ENCODE assay signal across 1 cellular context in the genomic region with DNA sequence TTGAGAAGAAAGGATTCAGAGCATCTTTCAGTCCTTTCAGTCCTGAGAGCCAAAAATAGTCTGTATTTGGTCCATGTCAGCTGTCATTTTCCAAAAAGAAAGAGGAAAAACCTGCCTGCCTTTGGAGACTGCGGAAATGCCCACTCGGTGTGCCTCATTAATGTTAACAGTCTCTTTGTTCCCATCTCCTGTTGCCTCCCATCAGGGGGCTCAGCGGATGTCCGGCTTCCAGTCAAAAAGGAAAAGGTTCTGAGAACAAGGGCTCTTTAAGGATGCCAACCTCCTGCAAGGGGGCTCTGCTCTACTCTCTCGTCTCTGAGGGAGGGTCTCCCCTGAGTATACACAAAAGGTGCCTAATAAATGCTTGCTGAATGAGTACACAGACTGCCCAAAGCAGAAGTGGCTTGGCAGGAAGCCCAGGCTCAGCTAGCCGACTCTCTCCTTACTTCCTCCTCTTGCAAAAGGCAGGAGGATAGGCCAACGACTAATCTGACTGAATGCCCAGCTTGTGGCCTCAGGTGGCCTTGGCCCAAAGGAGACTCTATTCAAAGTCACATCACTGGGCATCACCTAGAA.
TF ChIP-seq lines count a peak whose summit lies in the region.

No MANE protein-coding gene starts in this region.

TF ChIP-seq in WTC11, 78 proteins besides CTCF, POLR2A, EP300 and RAD21 (continued from another document):
- TF ChIP-seq FOXK1 (CRISPR knock-in tag; IDR thresholded peaks at IDR 0.05) (peak; percentile 67), CREM (CRISPR knock-in tag; IDR thresholded peaks at IDR 0.05) (0 out of 2 replicates have a peak, but pooled peaks have one; percentile 48), ZBTB21 (CRISPR knock-in tag; IDR thresholded peaks at IDR 0.05; ENCODE audit: borderline replicate concordance) (no peak), CREB1 (CRISPR knock-in tag; IDR thresholded peaks at IDR 0.05) (0 out of 2 replicates have a peak, but pooled peaks have one; percentile 13), ETV6 (CRISPR knock-in tag; IDR thresholded peaks at IDR 0.05) (peak; percentile 98), ZNF317 (CRISPR knock-in tag; IDR thresholded peaks at IDR 0.05; ENCODE audit: borderline replicate concordance, low read depth) (peak; percentile 32; the same call in 1 of the 2 replicates), SMAD3 (CRISPR knock-in tag; IDR thresholded peaks at IDR 0.05; ENCODE audit: borderline replicate concordance) (no peak)
- TF ChIP-seq, protein P1, sequence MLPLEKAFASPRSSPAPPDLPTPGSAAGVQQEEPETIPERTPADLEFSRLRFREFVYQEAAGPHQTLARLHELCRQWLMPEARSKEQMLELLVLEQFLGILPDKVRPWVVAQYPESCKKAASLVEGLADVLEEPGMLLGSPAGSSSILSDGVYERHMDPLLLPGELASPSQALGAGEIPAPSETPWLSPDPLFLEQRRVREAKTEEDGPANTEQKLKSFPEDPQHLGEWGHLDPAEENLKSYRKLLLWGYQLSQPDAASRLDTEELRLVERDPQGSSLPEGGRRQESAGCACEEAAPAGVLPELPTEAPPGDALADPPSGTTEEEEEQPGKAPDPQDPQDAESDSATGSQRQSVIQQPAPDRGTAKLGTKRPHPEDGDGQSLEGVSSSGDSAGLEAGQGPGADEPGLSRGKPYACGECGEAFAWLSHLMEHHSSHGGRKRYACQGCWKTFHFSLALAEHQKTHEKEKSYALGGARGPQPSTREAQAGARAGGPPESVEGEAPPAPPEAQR (CRISPR knock-in tag; IDR thresholded peaks at IDR 0.05), result no peak
- TF ChIP-seq, protein P2, sequence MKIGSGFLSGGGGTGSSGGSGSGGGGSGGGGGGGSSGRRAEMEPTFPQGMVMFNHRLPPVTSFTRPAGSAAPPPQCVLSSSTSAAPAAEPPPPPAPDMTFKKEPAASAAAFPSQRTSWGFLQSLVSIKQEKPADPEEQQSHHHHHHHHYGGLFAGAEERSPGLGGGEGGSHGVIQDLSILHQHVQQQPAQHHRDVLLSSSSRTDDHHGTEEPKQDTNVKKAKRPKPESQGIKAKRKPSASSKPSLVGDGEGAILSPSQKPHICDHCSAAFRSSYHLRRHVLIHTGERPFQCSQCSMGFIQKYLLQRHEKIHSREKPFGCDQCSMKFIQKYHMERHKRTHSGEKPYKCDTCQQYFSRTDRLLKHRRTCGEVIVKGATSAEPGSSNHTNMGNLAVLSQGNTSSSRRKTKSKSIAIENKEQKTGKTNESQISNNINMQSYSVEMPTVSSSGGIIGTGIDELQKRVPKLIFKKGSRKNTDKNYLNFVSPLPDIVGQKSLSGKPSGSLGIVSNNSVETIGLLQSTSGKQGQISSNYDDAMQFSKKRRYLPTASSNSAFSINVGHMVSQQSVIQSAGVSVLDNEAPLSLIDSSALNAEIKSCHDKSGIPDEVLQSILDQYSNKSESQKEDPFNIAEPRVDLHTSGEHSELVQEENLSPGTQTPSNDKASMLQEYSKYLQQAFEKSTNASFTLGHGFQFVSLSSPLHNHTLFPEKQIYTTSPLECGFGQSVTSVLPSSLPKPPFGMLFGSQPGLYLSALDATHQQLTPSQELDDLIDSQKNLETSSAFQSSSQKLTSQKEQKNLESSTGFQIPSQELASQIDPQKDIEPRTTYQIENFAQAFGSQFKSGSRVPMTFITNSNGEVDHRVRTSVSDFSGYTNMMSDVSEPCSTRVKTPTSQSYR (CRISPR knock-in tag; IDR thresholded peaks at IDR 0.05), result 0 out of 2 replicates have a peak, but pooled peaks have one; percentile 12
- TF ChIP-seq, protein P3, sequence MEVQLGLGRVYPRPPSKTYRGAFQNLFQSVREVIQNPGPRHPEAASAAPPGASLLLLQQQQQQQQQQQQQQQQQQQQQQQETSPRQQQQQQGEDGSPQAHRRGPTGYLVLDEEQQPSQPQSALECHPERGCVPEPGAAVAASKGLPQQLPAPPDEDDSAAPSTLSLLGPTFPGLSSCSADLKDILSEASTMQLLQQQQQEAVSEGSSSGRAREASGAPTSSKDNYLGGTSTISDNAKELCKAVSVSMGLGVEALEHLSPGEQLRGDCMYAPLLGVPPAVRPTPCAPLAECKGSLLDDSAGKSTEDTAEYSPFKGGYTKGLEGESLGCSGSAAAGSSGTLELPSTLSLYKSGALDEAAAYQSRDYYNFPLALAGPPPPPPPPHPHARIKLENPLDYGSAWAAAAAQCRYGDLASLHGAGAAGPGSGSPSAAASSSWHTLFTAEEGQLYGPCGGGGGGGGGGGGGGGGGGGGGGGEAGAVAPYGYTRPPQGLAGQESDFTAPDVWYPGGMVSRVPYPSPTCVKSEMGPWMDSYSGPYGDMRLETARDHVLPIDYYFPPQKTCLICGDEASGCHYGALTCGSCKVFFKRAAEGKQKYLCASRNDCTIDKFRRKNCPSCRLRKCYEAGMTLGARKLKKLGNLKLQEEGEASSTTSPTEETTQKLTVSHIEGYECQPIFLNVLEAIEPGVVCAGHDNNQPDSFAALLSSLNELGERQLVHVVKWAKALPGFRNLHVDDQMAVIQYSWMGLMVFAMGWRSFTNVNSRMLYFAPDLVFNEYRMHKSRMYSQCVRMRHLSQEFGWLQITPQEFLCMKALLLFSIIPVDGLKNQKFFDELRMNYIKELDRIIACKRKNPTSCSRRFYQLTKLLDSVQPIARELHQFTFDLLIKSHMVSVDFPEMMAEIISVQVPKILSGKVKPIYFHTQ (CRISPR knock-in tag; IDR thresholded peaks at IDR 0.05), result no peak
- TF ChIP-seq, protein P4, sequence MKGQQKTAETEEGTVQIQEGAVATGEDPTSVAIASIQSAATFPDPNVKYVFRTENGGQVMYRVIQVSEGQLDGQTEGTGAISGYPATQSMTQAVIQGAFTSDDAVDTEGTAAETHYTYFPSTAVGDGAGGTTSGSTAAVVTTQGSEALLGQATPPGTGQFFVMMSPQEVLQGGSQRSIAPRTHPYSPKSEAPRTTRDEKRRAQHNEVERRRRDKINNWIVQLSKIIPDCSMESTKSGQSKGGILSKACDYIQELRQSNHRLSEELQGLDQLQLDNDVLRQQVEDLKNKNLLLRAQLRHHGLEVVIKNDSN (CRISPR knock-in tag; IDR thresholded peaks at IDR 0.05), result no peak
- TF ChIP-seq, protein P5, sequence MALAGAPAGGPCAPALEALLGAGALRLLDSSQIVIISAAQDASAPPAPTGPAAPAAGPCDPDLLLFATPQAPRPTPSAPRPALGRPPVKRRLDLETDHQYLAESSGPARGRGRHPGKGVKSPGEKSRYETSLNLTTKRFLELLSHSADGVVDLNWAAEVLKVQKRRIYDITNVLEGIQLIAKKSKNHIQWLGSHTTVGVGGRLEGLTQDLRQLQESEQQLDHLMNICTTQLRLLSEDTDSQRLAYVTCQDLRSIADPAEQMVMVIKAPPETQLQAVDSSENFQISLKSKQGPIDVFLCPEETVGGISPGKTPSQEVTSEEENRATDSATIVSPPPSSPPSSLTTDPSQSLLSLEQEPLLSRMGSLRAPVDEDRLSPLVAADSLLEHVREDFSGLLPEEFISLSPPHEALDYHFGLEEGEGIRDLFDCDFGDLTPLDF (CRISPR knock-in tag; IDR thresholded peaks at IDR 0.05), result no peak
- TF ChIP-seq, protein P6, sequence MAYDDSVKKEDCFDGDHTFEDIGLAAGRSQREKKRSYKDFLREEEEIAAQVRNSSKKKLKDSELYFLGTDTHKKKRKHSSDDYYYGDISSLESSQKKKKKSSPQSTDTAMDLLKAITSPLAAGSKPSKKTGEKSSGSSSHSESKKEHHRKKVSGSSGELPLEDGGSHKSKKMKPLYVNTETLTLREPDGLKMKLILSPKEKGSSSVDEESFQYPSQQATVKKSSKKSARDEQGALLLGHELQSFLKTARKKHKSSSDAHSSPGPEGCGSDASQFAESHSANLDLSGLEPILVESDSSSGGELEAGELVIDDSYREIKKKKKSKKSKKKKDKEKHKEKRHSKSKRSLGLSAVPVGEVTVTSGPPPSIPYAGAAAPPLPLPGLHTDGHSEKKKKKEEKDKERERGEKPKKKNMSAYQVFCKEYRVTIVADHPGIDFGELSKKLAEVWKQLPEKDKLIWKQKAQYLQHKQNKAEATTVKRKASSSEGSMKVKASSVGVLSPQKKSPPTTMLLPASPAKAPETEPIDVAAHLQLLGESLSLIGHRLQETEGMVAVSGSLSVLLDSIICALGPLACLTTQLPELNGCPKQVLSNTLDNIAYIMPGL (CRISPR knock-in tag; IDR thresholded peaks at IDR 0.05), result 0 out of 2 replicates have a peak, but pooled peaks have one; percentile 41
- TF ChIP-seq, protein P7, sequence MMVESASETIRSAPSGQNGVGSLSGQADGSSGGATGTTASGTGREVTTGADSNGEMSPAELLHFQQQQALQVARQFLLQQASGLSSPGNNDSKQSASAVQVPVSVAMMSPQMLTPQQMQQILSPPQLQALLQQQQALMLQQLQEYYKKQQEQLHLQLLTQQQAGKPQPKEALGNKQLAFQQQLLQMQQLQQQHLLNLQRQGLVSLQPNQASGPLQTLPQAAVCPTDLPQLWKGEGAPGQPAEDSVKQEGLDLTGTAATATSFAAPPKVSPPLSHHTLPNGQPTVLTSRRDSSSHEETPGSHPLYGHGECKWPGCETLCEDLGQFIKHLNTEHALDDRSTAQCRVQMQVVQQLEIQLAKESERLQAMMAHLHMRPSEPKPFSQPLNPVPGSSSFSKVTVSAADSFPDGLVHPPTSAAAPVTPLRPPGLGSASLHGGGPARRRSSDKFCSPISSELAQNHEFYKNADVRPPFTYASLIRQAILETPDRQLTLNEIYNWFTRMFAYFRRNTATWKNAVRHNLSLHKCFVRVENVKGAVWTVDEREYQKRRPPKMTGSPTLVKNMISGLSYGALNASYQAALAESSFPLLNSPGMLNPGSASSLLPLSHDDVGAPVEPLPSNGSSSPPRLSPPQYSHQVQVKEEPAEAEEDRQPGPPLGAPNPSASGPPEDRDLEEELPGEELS (CRISPR knock-in tag; IDR thresholded peaks at IDR 0.05), result peak; percentile 10; the same call in 1 of the 2 replicates
- TF ChIP-seq, protein P8, sequence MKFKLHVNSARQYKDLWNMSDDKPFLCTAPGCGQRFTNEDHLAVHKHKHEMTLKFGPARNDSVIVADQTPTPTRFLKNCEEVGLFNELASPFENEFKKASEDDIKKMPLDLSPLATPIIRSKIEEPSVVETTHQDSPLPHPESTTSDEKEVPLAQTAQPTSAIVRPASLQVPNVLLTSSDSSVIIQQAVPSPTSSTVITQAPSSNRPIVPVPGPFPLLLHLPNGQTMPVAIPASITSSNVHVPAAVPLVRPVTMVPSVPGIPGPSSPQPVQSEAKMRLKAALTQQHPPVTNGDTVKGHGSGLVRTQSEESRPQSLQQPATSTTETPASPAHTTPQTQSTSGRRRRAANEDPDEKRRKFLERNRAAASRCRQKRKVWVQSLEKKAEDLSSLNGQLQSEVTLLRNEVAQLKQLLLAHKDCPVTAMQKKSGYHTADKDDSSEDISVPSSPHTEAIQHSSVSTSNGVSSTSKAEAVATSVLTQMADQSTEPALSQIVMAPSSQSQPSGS (CRISPR knock-in tag; IDR thresholded peaks at IDR 0.05; ENCODE audit: borderline replicate concordance, low read depth), result no peak
